8 cellular contexts compared by ENCODE assay signal in genomic region chrX:76279007-76279406, GRCh38.
DNase-seq lines count a peak whose midpoint lies in the region; ATAC-seq and TF ChIP-seq lines count a peak whose summit lies in the region.

No MANE protein-coding gene starts in this region.

- no peak overlapping the region for H3K4me3 Mint-ChIP-seq in activated T-helper 1 cell treated with anti-CD3 and anti-CD28 coated beads, Interleukin-12 subunit alpha, Interleukin-12 subunit beta, Interleukin-2, Interleukin-4 antibody, amounts not matched to agents 30 ng/mL and 10 ng/mL and 1 ng/mL, durations not matched to agents 14 hours and 24 hours and 36 hours

- ATAC-seq in HG02870 (IDR thresholded peaks at IDR 0.05; ENCODE audit: unreplicated experiment): peak; percentile 71
- ATAC-seq in GM21737 (IDR thresholded peaks at IDR 0.05; ENCODE audit: unreplicated experiment): no peak

- no peaks in the 10 kb centered on the region for H3K9me3 Mint-ChIP-seq in activated T-helper 1 cell treated with anti-CD3 and anti-CD28 coated beads, Interleukin-12 subunit alpha, Interleukin-12 subunit beta, Interleukin-2, Interleukin-4 antibody, amounts not matched to agents 30 ng/mL and 10 ng/mL and 1 ng/mL, durations not matched to agents 14 hours and 24 hours and 36 hours

- no peaks in the 10 kb centered on the region for H3K4me1 Mint-ChIP-seq in activated T-helper 1 cell treated with anti-CD3 and anti-CD28 coated beads, Interleukin-12 subunit alpha, Interleukin-12 subunit beta, Interleukin-2, Interleukin-4 antibody, amounts not matched to agents 30 ng/mL and 10 ng/mL and 1 ng/mL, durations not matched to agents 14 hours and 24 hours and 36 hours (ENCODE audit: low read depth)

- no peaks in the 10 kb centered on the region for H3K27me3 Mint-ChIP-seq in activated T-helper 1 cell treated with anti-CD3 and anti-CD28 coated beads, Interleukin-12 subunit alpha, Interleukin-12 subunit beta, Interleukin-2, Interleukin-4 antibody, amounts not matched to agents 30 ng/mL and 10 ng/mL and 1 ng/mL, durations not matched to agents 14 hours and 24 hours and 36 hours (ENCODE audit: insufficient read depth)

- peak; percentile 34 for DNase-seq in activated gamma-delta T cell treated with Interleukin-2 at 50 U/mL for 16 hours
- DNase-seq in activated gamma-delta T cell (lab: John Stamatoyannopoulos, UW): no peak
- peak; percentile 32 for DNase-seq in NCI-H748 treated with DMSO at 0.1 percent for 48 hours (lab: John Stamatoyannopoulos, UW)
- peak; percentile 2 for DNase-seq in activated T-helper 1 cell treated with anti-CD3 and anti-CD28 coated beads, Interleukin-12 subunit alpha, Interleukin-12 subunit beta, Interleukin-2, Interleukin-4 antibody, amounts not matched to agents 30 ng/mL and 10 ng/mL and 1 ng/mL, durations not matched to agents 14 hours and 24 hours and 36 hours (ENCODE audit: low spot score)
- DNase-seq in globus pallidus (ENCODE audit: low spot score): peak; percentile 36
- peak; percentile 6 for DNase-seq in retinal pigment epithelial cell (ENCODE audit: low read depth)

- H3K4me3 ChIP-seq in retinal pigment epithelial cell (ENCODE audit: low read length): no peak overlapping the region

- no peaks in the 10 kb centered on the region for H3K36me3 Mint-ChIP-seq in activated T-helper 1 cell treated with anti-CD3 and anti-CD28 coated beads, Interleukin-12 subunit alpha, Interleukin-12 subunit beta, Interleukin-2, Interleukin-4 antibody, amounts not matched to agents 30 ng/mL and 10 ng/mL and 1 ng/mL, durations not matched to agents 14 hours and 24 hours and 36 hours (ENCODE audit: low read depth)

- no peak overlapping the region for H3K27ac Mint-ChIP-seq in activated T-helper 1 cell treated with anti-CD3 and anti-CD28 coated beads, Interleukin-12 subunit alpha, Interleukin-12 subunit beta, Interleukin-2, Interleukin-4 antibody, amounts not matched to agents 30 ng/mL and 10 ng/mL and 1 ng/mL, durations not matched to agents 14 hours and 24 hours and 36 hours

- intact Hi-C loops in activated T-helper 1 cell treated with anti-CD3 and anti-CD28 coated beads, Interleukin-12 subunit alpha, Interleukin-12 subunit beta, Interleukin-2, Interleukin-4 antibody, amounts not matched to agents 30 ng/mL and 10 ng/mL and 1 ng/mL, durations not matched to agents 14 hours and 24 hours and 36 hours (cut with micrococcal nuclease): loop anchor here (1.0 to 5.0 kb wide), 2 partner anchors 175 to 1743 kb away; no protein-coding TSS in a partner anchor

- peak; percentile 63 for TF ChIP-seq CTCF in retinal pigment epithelial cell (conservative IDR thresholded peaks at IDR 0.05; ENCODE audit: low read depth, low read length)
